In genomic region chr6:11280394-11280793, GRCh38 we compare ENCODE assay signal across 26 cellular contexts.
"Had no signal": no experiment of that assay in that cellular context is flagged by ENCODE, and none has a peak within 500 bp of the region (broad histone marks: within the 10 kb centered on the region; RNA-seq: fewer than 3 reads in every experiment).

No MANE protein-coding gene starts in this region.

- ATAC-seq: activated CD4-positive, alpha-beta T cell treated with anti-CD3 and anti-CD28 coated beads for 36 hours; activated naive CD8-positive, alpha-beta T cell treated with anti-CD3 and anti-CD28 coated beads, Interleukin-2, amount 50 U/mL, for 24 hours; gastrocnemius medialis; left ventricle myocardium superior; natural killer cell; right cardiac atrium; stimulated activated naive CD8-positive, alpha-beta T cell treated with anti-CD3 and anti-CD28 coated beads, Interleukin-15, Interleukin-2, amounts not matched to agents 100 U/mL and 50 U/mL, for 24 hours; T-cell had no signal

- H3K4me3 Mint-ChIP-seq: activated CD4-positive, alpha-beta T cell treated with anti-CD3 and anti-CD28 coated beads for 36 hours; activated naive CD4-positive, alpha-beta T cell treated with anti-CD3 and anti-CD28 coated beads, Interleukin-2, amount 50 U/mL, for 24 hours; activated naive CD8-positive, alpha-beta T cell treated with anti-CD3 and anti-CD28 coated beads, Interleukin-2, amount 50 U/mL, for 24 hours; activated T-helper 1 cell treated with anti-CD3 and anti-CD28 coated beads, Interleukin-12 subunit alpha, Interleukin-12 subunit beta, Interleukin-2, Interleukin-4 antibody, amounts not matched to agents 30 ng/mL and 10 ng/mL and 1 ng/mL, durations not matched to agents 14 hours and 24 hours and 36 hours; dendritic cell treated with granulocyte-macrophage colony-stimulating factor and Interleukin-4, amounts not matched to agents 40 ng/mL and 50 ng/mL, for 4 days; mesothelial cell of epicardium; natural killer cell; neural progenitor cell; T-cell; T-helper 2 cell treated with Interferon-gamma antibody and Interleukin-4, amounts not matched to agents 5 μg/mL and 100 μg/mL, for 36 hours; type B pancreatic cell had no signal

- H3K36me3 ChIP-seq: gastrocnemius medialis, neural progenitor cell, thoracic aorta, uterus had no signal

- H3K4me1 ChIP-seq: gastrocnemius medialis, uterus had no signal

- H3K27ac ChIP-seq: gastrocnemius medialis, neural progenitor cell, spleen had no signal

- H3K4me3 ChIP-seq: gastrocnemius medialis, neural progenitor cell, spleen, thoracic aorta, uterus had no signal

- H3K36me3 Mint-ChIP-seq: natural killer cell, neural progenitor cell, type B pancreatic cell had no signal

- DNase-seq: activated CD4-positive, alpha-beta T cell treated with anti-CD3 and anti-CD28 coated beads for 36 hours; activated CD4-positive, alpha-beta T cell treated with anti-CD3 and anti-CD28 coated beads, Interleukin-2, amount 50 U/mL, for 4 hours; activated CD4-positive, CD25-positive, alpha-beta regulatory T cell; activated gamma-delta T cell; activated naive CD8-positive, alpha-beta T cell treated with anti-CD3 and anti-CD28 coated beads, Interleukin-2, amount 50 U/mL, for 24 hours; amygdala; caudate nucleus; gastrocnemius medialis; glutamatergic neuron; islet precursor cell; left ventricle myocardium superior; natural killer cell; posterior cingulate gyrus; right cardiac atrium; spleen; stimulated activated naive CD8-positive, alpha-beta T cell treated with anti-CD3 and anti-CD28 coated beads, Interleukin-15, Interleukin-2, amounts not matched to agents 100 U/mL and 50 U/mL, for 24 hours; T-cell; uterus had no signal

- H3K27ac Mint-ChIP-seq: activated naive CD4-positive, alpha-beta T cell treated with anti-CD3 and anti-CD28 coated beads, Interleukin-2, amount 50 U/mL, for 24 hours; activated naive CD8-positive, alpha-beta T cell treated with anti-CD3 and anti-CD28 coated beads, Interleukin-2, amount 50 U/mL, for 24 hours; dendritic cell treated with granulocyte-macrophage colony-stimulating factor and Interleukin-4, amounts not matched to agents 40 ng/mL and 50 ng/mL, for 4 days; mesothelial cell of epicardium; neural progenitor cell; T-cell; T-helper 2 cell treated with Interferon-gamma antibody and Interleukin-4, amounts not matched to agents 5 μg/mL and 100 μg/mL, for 36 hours; type B pancreatic cell had no signal

- H3K9me3 Mint-ChIP-seq: activated naive CD4-positive, alpha-beta T cell treated with anti-CD3 and anti-CD28 coated beads, Interleukin-2, amount 50 U/mL, for 24 hours; activated naive CD8-positive, alpha-beta T cell treated with anti-CD3 and anti-CD28 coated beads, Interleukin-2, amount 50 U/mL, for 24 hours; natural killer cell; neural progenitor cell; T-cell; T-helper 2 cell treated with Interferon-gamma antibody and Interleukin-4, amounts not matched to agents 5 μg/mL and 100 μg/mL, for 36 hours; type B pancreatic cell had no signal

- H3K9me3 ChIP-seq: gastrocnemius medialis, spleen, thoracic aorta, uterus had no signal

- H3K27me3 ChIP-seq: gastrocnemius medialis, neural progenitor cell, spleen, uterus had no signal

- H2AFZ ChIP-seq: neural progenitor cell had no signal

- H3K9ac ChIP-seq: neural progenitor cell had no signal

- H3K27me3 Mint-ChIP-seq: activated CD4-positive, alpha-beta T cell treated with anti-CD3 and anti-CD28 coated beads for 36 hours; activated naive CD4-positive, alpha-beta T cell treated with anti-CD3 and anti-CD28 coated beads, Interleukin-2, amount 50 U/mL, for 24 hours; activated naive CD8-positive, alpha-beta T cell treated with anti-CD3 and anti-CD28 coated beads, Interleukin-2, amount 50 U/mL, for 24 hours; T-cell had no signal

- H3K4me2 ChIP-seq: neural progenitor cell had no signal
